Comparison of ENCODE assay signal across 17 cellular contexts in genomic region chr10:83677795-83678194, GRCh38.
DNase-seq lines count a peak whose midpoint lies in the region; ATAC-seq and TF ChIP-seq lines count a peak whose summit lies in the region.
"Had no signal": no experiment of that assay in that cellular context is flagged by ENCODE, and none has a peak within 500 bp of the region (broad histone marks: within the 10 kb centered on the region; RNA-seq: fewer than 3 reads in every experiment).

No MANE protein-coding gene starts in this region.

- peaks cover 6% of the 10 kb centered on the region; the same call in 1 of the 2 replicates for H3F3A ChIP-seq in MM.1S (ENCODE audit: insufficient read depth, low read length)

- peak; percentile 24 for ATAC-seq in GM19351 (IDR thresholded peaks at IDR 0.05; ENCODE audit: unreplicated experiment)
- ATAC-seq in WTC11, result no peak
- ATAC-seq in CD8-positive, alpha-beta T cell, result no peak

- 40% methylated on average over 4 of the region's 4 CpGs for WGBS in hepatocyte (ENCODE audit: low lambda C conversion rate, missing lambda C conversion rate)

- H3K36me3 Mint-ChIP-seq in WTC11, result no peaks in the 10 kb centered on the region
- H3K36me3 Mint-ChIP-seq in CD8-positive, alpha-beta T cell, result no peaks in the 10 kb centered on the region
- H3K36me3 Mint-ChIP-seq: activated naive CD8-positive, alpha-beta T cell treated with anti-CD3 and anti-CD28 coated beads for 36 hours had no signal

- H3K9ac ChIP-seq in MM.1S (ENCODE audit: low read length), result no peak overlapping the region
- H3K9ac ChIP-seq: BLaER1 treated with 17β-estradiol and CSF1 and Interleukin-3, amounts not matched to agents 10 nM and 100 nM had no signal

- H3K79me2 ChIP-seq in MM.1S (ENCODE audit: low read length) (no peaks in the 10 kb centered on the region), hepatocyte (no peaks in the 10 kb centered on the region)

- H3K27ac ChIP-seq in MM.1S (ENCODE audit: low read length) (0 out of 2 replicates have a peak overlapping the region, but pooled peaks have one; percentile 7), hepatocyte (no peak overlapping the region)
- no peak overlapping the region for H3K27ac ChIP-seq in CD8-positive, alpha-beta T cell (ENCODE audit: low read depth, low read length)
- H3K27ac ChIP-seq: BLaER1 treated with 17β-estradiol and CSF1 and Interleukin-3, amounts not matched to agents 10 nM and 100 nM; WERI-Rb-1 had no signal

- no peaks in the 10 kb centered on the region for H3K9me2 ChIP-seq in MM.1S (replicated peaks; ENCODE audit: insufficient read depth, low read length)
- H3K9me2 ChIP-seq in hepatocyte (replicated peaks; ENCODE audit: insufficient read depth), result no peaks in the 10 kb centered on the region

- peak; percentile 25 for DNase-seq in MM.1S
- DNase-seq in hepatocyte (ENCODE audit: low spot score), result peak; percentile 32
- no peak for DNase-seq in WTC11 (ENCODE audit: low spot score)
- DNase-seq in GM19238 (ENCODE audit: insufficient read length, low spot score), result no peak
- no peak for DNase-seq in NCI-H2107 treated with DMSO at 0.1 percent for 48 hours (lab: John Stamatoyannopoulos, UW; ENCODE audit: unreplicated experiment)
- no peak for DNase-seq in CD8-positive, alpha-beta T cell
- DNase-seq: activated naive CD8-positive, alpha-beta T cell treated with anti-CD3 and anti-CD28 coated beads for 36 hours; cerebellar nuclear complex; EL; Karpas-422; NCI-H2029 treated with DMSO at 0.1 percent for 48 hours; NK-92 treated with Interleukin-12 subunit alpha and Interleukin-12 subunit beta, amount 100 ng/mL, for 24 hours; WERI-Rb-1 had no signal

- CTCF ChIA-PET in WTC11 (lab: Charles Lee), result interaction anchor here (1.3 kb wide), 1 partner anchor 194 kb away, joined by 4 read pairs; no protein-coding TSS in a partner anchor
- CTCF ChIA-PET in CD8-positive, alpha-beta T cell (lab: Charles Lee), result no interaction called here

- H3K9me3 Mint-ChIP-seq in WTC11, result no peaks in the 10 kb centered on the region
- H3K9me3 Mint-ChIP-seq in CD8-positive, alpha-beta T cell, result no peaks in the 10 kb centered on the region
- H3K9me3 Mint-ChIP-seq: nephron had no signal

- no peak overlapping the region for H3K4me3 Mint-ChIP-seq in WTC11
- no peak overlapping the region for H3K4me3 Mint-ChIP-seq in CD8-positive, alpha-beta T cell
- H3K4me3 Mint-ChIP-seq: activated naive CD8-positive, alpha-beta T cell treated with anti-CD3 and anti-CD28 coated beads for 36 hours; nephron had no signal

- H3K4me2 ChIP-seq in MM.1S (ENCODE audit: low read depth, low read length) (no peak overlapping the region), hepatocyte (no peak overlapping the region)
- H3K4me2 ChIP-seq: BLaER1 treated with 17β-estradiol and CSF1 and Interleukin-3, amounts not matched to agents 10 nM and 100 nM had no signal

- intact Hi-C loops in CD8-positive, alpha-beta T cell (cut with DNase I, micrococcal nuclease), result no loop called here

- no peaks in the 10 kb centered on the region for H3K36me3 ChIP-seq in MM.1S (replicated peaks; ENCODE audit: insufficient read depth, low read length)
- no peaks in the 10 kb centered on the region for H3K36me3 ChIP-seq in hepatocyte (replicated peaks; ENCODE audit: insufficient read depth, low read depth)
- H3K36me3 ChIP-seq in CD8-positive, alpha-beta T cell (ENCODE audit: insufficient read depth, low read length), result no peaks in the 10 kb centered on the region
- H3K36me3 ChIP-seq: BLaER1 treated with 17β-estradiol and CSF1 and Interleukin-3, amounts not matched to agents 10 nM and 100 nM; WERI-Rb-1 had no signal

- H2AFZ ChIP-seq in MM.1S (ENCODE audit: low read length) (no peak overlapping the region), hepatocyte (no peak overlapping the region)

- peaks cover 20% of the 10 kb centered on the region for H3K4me1 ChIP-seq in MM.1S (ENCODE audit: low read length)
- peaks cover 7% of the 10 kb centered on the region for H3K4me1 ChIP-seq in hepatocyte (ENCODE audit: insufficient read depth)
- no peaks in the 10 kb centered on the region for H3K4me1 ChIP-seq in CD8-positive, alpha-beta T cell (ENCODE audit: insufficient read depth, low read length)
- H3K4me1 ChIP-seq: BLaER1 treated with 17β-estradiol and CSF1 and Interleukin-3, amounts not matched to agents 10 nM and 100 nM had no signal

- H3K9me3 ChIP-seq in MM.1S (replicated peaks; ENCODE audit: insufficient read depth, low read length) (no peaks in the 10 kb centered on the region), hepatocyte (ENCODE audit: low read depth) (no peaks in the 10 kb centered on the region)
- no peaks in the 10 kb centered on the region for H3K9me3 ChIP-seq in CD8-positive, alpha-beta T cell (ENCODE audit: low read length)
- H3K9me3 ChIP-seq: BLaER1 treated with 17β-estradiol and CSF1 and Interleukin-3, amounts not matched to agents 10 nM and 100 nM had no signal

- no peaks in the 10 kb centered on the region for H3K27me3 ChIP-seq in MM.1S (replicated peaks; ENCODE audit: insufficient read depth, low read length)
- H3K27me3 ChIP-seq in hepatocyte, result no peaks in the 10 kb centered on the region
- H3K27me3 ChIP-seq in CD8-positive, alpha-beta T cell (ENCODE audit: insufficient read depth, low read length), result no peaks in the 10 kb centered on the region
- H3K27me3 ChIP-seq: BLaER1 treated with 17β-estradiol and CSF1 and Interleukin-3, amounts not matched to agents 10 nM and 100 nM had no signal

- TF ChIP-seq CTCF in GM12872 (IDR thresholded peaks at IDR 0.05; ENCODE audit: insufficient read depth, low read depth, low read length) (peak; percentile 23; the same call in 1 of the 3 replicates), MM.1S (IDR thresholded peaks at IDR 0.05; ENCODE audit: low read length) (peak; percentile 15), hepatocyte (IDR thresholded peaks at IDR 0.05; ENCODE audit: poor library complexity) (no peak), WTC11 (IDR thresholded peaks at IDR 0.05) (no peak)
- no peak for TF ChIP-seq CTCF in CD8-positive, alpha-beta T cell (IDR thresholded peaks at IDR 0.05)

- no peaks in the 10 kb centered on the region for H3K27me3 Mint-ChIP-seq in WTC11 (ENCODE audit: low read depth)
- no peaks in the 10 kb centered on the region for H3K27me3 Mint-ChIP-seq in CD8-positive, alpha-beta T cell (ENCODE audit: low read depth)
- H3K27me3 Mint-ChIP-seq: activated naive CD8-positive, alpha-beta T cell treated with anti-CD3 and anti-CD28 coated beads for 36 hours had no signal

- POLR2A ChIA-PET in WTC11 (lab: Charles Lee), result no interaction called here
- POLR2A ChIA-PET in CD8-positive, alpha-beta T cell (lab: Charles Lee), result no interaction called here

- peaks cover 6% of the 10 kb centered on the region for H3K4me1 Mint-ChIP-seq in WTC11
- H3K4me1 Mint-ChIP-seq in CD8-positive, alpha-beta T cell (ENCODE audit: low read depth), result peaks cover 3% of the 10 kb centered on the region

- H4K20me1 ChIP-seq in MM.1S (ENCODE audit: insufficient read depth, low read length) (no peaks in the 10 kb centered on the region), hepatocyte (ENCODE audit: insufficient read depth, poor library complexity, severe bottlenecking) (no peaks in the 10 kb centered on the region)
- H4K20me1 ChIP-seq: BLaER1 treated with 17β-estradiol and CSF1 and Interleukin-3, amounts not matched to agents 10 nM and 100 nM had no signal

- no peak overlapping the region for H3K27ac Mint-ChIP-seq in WTC11
- no peak overlapping the region for H3K27ac Mint-ChIP-seq in CD8-positive, alpha-beta T cell
- H3K27ac Mint-ChIP-seq: activated naive CD8-positive, alpha-beta T cell treated with anti-CD3 and anti-CD28 coated beads for 36 hours had no signal

- H3K4me3 ChIP-seq in MM.1S (ENCODE audit: low read length) (no peak overlapping the region), hepatocyte (no peak overlapping the region)
- H3K4me3 ChIP-seq in CD8-positive, alpha-beta T cell (ENCODE audit: low read depth, low read length), result no peak overlapping the region
- H3K4me3 ChIP-seq: BLaER1 treated with 17β-estradiol and CSF1 and Interleukin-3, amounts not matched to agents 10 nM and 100 nM had no signal

TF ChIP-seq in WTC11, 78 proteins besides CTCF, POLR2A, EP300 and RAD21 (continues in another document):
- no peak for TF ChIP-seq FOXJ3 (CRISPR knock-in tag; IDR thresholded peaks at IDR 0.05; ENCODE audit: borderline replicate concordance)
- no peak for TF ChIP-seq ESRRA (CRISPR knock-in tag; IDR thresholded peaks at IDR 0.05; ENCODE audit: borderline replicate concordance)
- no peak for TF ChIP-seq E2F4 (CRISPR knock-in tag; IDR thresholded peaks at IDR 0.05; ENCODE audit: borderline replicate concordance, low read depth)
- no peak for TF ChIP-seq HMGA2 (CRISPR knock-in tag; IDR thresholded peaks at IDR 0.05)
- no peak for TF ChIP-seq NR2C2 (CRISPR knock-in tag; IDR thresholded peaks at IDR 0.05)
- no peak for TF ChIP-seq MLX (CRISPR knock-in tag; IDR thresholded peaks at IDR 0.05)
- TF ChIP-seq E2F5 (CRISPR knock-in tag; IDR thresholded peaks at IDR 0.05), result no peak
- no peak for TF ChIP-seq NFYB (CRISPR knock-in tag; conservative IDR thresholded peaks at IDR 0.05; ENCODE audit: low read depth)
- TF ChIP-seq SMAD4 (CRISPR knock-in tag; IDR thresholded peaks at IDR 0.05), result no peak
- TF ChIP-seq MYBL2 (CRISPR knock-in tag; IDR thresholded peaks at IDR 0.05), result no peak
- no peak for TF ChIP-seq ZNF396 (CRISPR knock-in tag; IDR thresholded peaks at IDR 0.05; ENCODE audit: borderline replicate concordance)

Comparison
In these comparisons a context has a peak if more than half of its experiments do, and no peak if none do; other contexts are left out.
1. CTCF ChIP-seq: peak in GM12872 (single experiment) and MM.1S (single experiment); none in hepatocyte (single experiment), WTC11 (single experiment) and CD8-positive, alpha-beta T cell (single experiment).
2. DNase-seq: peak in MM.1S (single experiment) and hepatocyte (single experiment); none in WTC11 (single experiment), GM19238 (single experiment), NCI-H2107 treated with DMSO at 0.1 percent for 48 hours (single experiment) and CD8-positive, alpha-beta T cell (0 of 7).